In the genomic region with DNA sequence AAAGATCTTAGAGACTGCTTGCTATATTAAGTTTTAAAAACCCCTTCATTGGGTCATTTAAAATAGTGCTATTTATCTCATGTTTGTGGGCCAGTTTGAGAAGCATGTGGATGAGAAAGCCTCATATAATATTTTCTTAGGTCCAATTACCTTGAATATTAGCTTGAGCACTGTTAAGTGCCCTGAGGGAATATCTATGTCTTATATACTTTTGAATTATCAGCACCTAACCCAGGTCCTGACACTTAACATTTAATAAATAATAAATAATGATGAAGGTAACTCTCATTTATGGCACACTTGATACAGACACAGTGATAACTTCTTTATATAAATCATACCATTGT, we compare ENCODE assay signal across 7 cellular contexts. TPM values are rescaled to one million over a fixed set of nuclear protein-coding genes. Genes with fewer than 3 reads are reported as not detected.
A peak's percentile ranks its signal among the peaks of the same experiment; 100 is the strongest.
DNase-seq lines count a peak whose midpoint lies in the region; ATAC-seq and TF ChIP-seq lines count a peak whose summit lies in the region.

No MANE protein-coding gene starts in this region.

- peak overlapping the region; percentile 63 to 93 (median 89) for H3K27ac ChIP-seq in spleen

- H3K4me3 ChIP-seq in epithelial cell of proximal tubule (ENCODE audit: low read depth, low read length) (peak overlapping the region; percentile 69), spleen (peak overlapping the region; percentile 45 to 71 (median 52))

- ATAC-seq in GM19043 (IDR thresholded peaks at IDR 0.05; ENCODE audit: low read depth, unreplicated experiment): peak; percentile 12
- ATAC-seq in HG03432 (IDR thresholded peaks at IDR 0.05; ENCODE audit: unreplicated experiment): peak; percentile 24

- DNase-seq in epithelial cell of proximal tubule (ENCODE audit: low read depth) (no peak), spleen (no peak), ureter (ENCODE audit: low spot score) (no peak)
- DNase-seq in activated CD4-positive, CD25-positive, alpha-beta regulatory T cell (lab: John Stamatoyannopoulos, UW): no peak
- no peak for DNase-seq in stimulated activated CD4-positive, alpha-beta T cell treated with anti-CD3 and anti-CD28 coated beads, Interleukin-4, amount 100 ng/mL, for 1 hour

- intact Hi-C loops in spleen (cut with DNase I; ENCODE audit: low total_unique reads): no loop called here

- H3K36me3 ChIP-seq in spleen: peaks cover 0 to 14% (median 7%) of the 10 kb centered on the region in 6 donors

- H3K4me1 ChIP-seq in spleen: peaks cover 25 to 93% (median 70%) of the 10 kb centered on the region in 6 donors

- peaks cover 0 to 3% (median 0%) of the 10 kb centered on the region in 8 donors for H3K9me3 ChIP-seq in spleen

- TF ChIP-seq CTCF in epithelial cell of proximal tubule (conservative IDR thresholded peaks at IDR 0.05; ENCODE audit: low read depth, low read length) (no peak), spleen (IDR thresholded peaks at IDR 0.05 in 8 of 11, conservative IDR thresholded peaks at IDR 0.05 in 3 of 11) (no peak)

- H3K27me3 ChIP-seq in spleen (replicated peaks in 1 of 7): no peaks in the 10 kb centered on the region

- TF ChIP-seq POLR2A in spleen (IDR thresholded peaks at IDR 0.05): no peak

RNA-seq across cellular contexts. Expression of a gene that starts 0.3 kb away (rescaled TPM):
- total RNA-seq in epithelial cell of proximal tubule: 2.2 and 2.7 TPM in 2 replicates
- total RNA-seq in spleen: 100 to 1,000 TPM in 2 of 7 donors, 10 to 100 TPM in 5; 69.2 to 109 (median 82.6) TPM
- polyA plus RNA-seq in spleen: 10 to 100 TPM; 62.1 to 75.1 (median 66.4) TPM
- 70.6 TPM for total RNA-seq in ureter

RNA-seq across cellular contexts. Expression of a gene that starts 49.6 kb away (rescaled TPM):
- total RNA-seq in epithelial cell of proximal tubule: not detected in 2 replicates
- under 1 TPM in 3 of 7 donors, not detected in 4; 0.14 to 0.50 (median 0.24) TPM for total RNA-seq in spleen
- under 1 TPM in 2 of 3 donors, not detected in 1; 0.02 to 0.03 TPM for polyA plus RNA-seq in spleen
- not detected for total RNA-seq in ureter

Comparison
In these comparisons a context has a peak if more than half of its experiments do, and no peak if none do; other contexts are left out.
1. RNA of a gene that starts 0.3 kb away (total RNA-seq): 69.2 to 109 TPM in spleen and 70.6 TPM in ureter (single experiment); 2.2 to 2.7 TPM in epithelial cell of proximal tubule; every median in the first group is over 10 times any median in the second.